In the genomic region with DNA sequence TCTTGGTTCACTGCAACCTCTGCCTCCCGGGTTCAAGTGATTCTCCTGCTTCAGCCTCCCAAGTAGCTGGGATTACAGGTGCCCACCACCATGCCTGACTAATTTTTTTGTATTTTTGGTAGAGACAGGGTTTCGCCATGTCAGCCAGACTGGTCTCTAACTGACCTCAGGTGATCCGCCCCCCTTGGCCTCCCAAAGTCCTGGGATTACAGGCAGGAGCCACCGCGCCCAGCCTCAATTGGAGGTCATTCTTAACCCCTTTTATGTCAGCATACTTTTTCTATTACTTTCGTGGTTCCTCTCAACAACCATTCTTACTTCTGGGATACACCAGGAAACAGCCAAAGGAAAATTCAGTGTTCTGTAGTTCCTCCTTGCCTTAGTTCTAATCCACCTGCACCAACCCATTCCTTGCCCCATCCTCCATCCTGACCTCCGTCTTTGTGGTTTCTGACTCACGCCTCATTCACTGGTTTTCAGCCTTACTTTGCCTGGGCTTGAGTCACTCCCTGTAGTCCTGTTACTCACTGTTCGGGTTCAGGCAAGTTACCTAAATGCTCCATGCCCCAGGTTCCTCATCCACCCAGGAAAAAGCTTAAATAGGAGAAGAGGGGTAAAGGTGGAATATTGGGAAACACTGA, we compare ENCODE assay signal across 9 cellular contexts. TPM values are rescaled to one million over a fixed set of nuclear protein-coding genes. Genes with fewer than 3 reads are reported as not detected.
DNase-seq lines count a peak whose midpoint lies in the region; ATAC-seq and TF ChIP-seq lines count a peak whose summit lies in the region.
"Had no signal": no experiment of that assay in that cellular context is flagged by ENCODE, and none has a peak within 500 bp of the region (broad histone marks: within the 10 kb centered on the region; RNA-seq: fewer than 3 reads in every experiment).

No MANE protein-coding gene starts in this region.

- TF ChIP-seq CTCF in astrocyte of the spinal cord (IDR thresholded peaks at IDR 0.05; ENCODE audit: low read depth, low read length) = no peak
- TF ChIP-seq CTCF in CD4-positive, alpha-beta T cell (IDR thresholded peaks at IDR 0.05) = no peak

- no peaks in the 10 kb centered on the region for H3K36me3 Mint-ChIP-seq in activated CD4-positive, alpha-beta T cell treated with anti-CD3 and anti-CD28 coated beads, Interleukin-2, amount 10 ng/mL, durations not matched to agents 24 days and 14 days (ENCODE audit: low read depth)
- H3K36me3 Mint-ChIP-seq in CD4-positive, alpha-beta T cell (ENCODE audit: low read depth) = no peaks in the 10 kb centered on the region

- H3K9me3 ChIP-seq in Karpas-422 (ENCODE audit: low read length) = no peaks in the 10 kb centered on the region
- no peaks in the 10 kb centered on the region for H3K9me3 ChIP-seq in CD4-positive, alpha-beta T cell (ENCODE audit: control insufficient read depth, low read length)

- no peaks in the 10 kb centered on the region for H3K79me2 ChIP-seq in Karpas-422 (ENCODE audit: low read length)

- H2AFZ ChIP-seq in Karpas-422 (ENCODE audit: low read length) = peak overlapping the region; percentile 63

- POLR2A ChIA-PET in CD4-positive, alpha-beta T cell (lab: Charles Lee) = interaction anchor here (0.6 to 1.4 kb wide), 2 partner anchors 13 kb away, joined by 3 read pairs; a partner anchor contains a TSS

- H3K9ac ChIP-seq in Karpas-422 (ENCODE audit: low read length) = peak overlapping the region; percentile 55

- H3K4me2 ChIP-seq in Karpas-422 (ENCODE audit: low read depth, low read length, poor library complexity, severe bottlenecking) = peak overlapping the region; percentile 74

- no peak overlapping the region for H3K4me3 Mint-ChIP-seq in activated CD4-positive, alpha-beta T cell treated with anti-CD3 and anti-CD28 coated beads, Interleukin-2, amount 10 ng/mL, durations not matched to agents 24 days and 14 days
- H3K4me3 Mint-ChIP-seq in CD4-positive, alpha-beta T cell = no peak overlapping the region

- peaks cover 48% of the 10 kb centered on the region for H3K27me3 Mint-ChIP-seq in activated CD4-positive, alpha-beta T cell treated with anti-CD3 and anti-CD28 coated beads, Interleukin-2, amount 10 ng/mL, durations not matched to agents 24 days and 14 days
- H3K27me3 Mint-ChIP-seq in CD4-positive, alpha-beta T cell = no peaks in the 10 kb centered on the region

- H3K9me2 ChIP-seq in Karpas-422 (replicated peaks; ENCODE audit: insufficient read depth, low read length) = no peaks in the 10 kb centered on the region

- H3K4me3 ChIP-seq in Karpas-422 (ENCODE audit: low read length) (peak overlapping the region; percentile 47), astrocyte of the spinal cord (ENCODE audit: low read depth, low read length) (no peak overlapping the region)

- peaks cover 10% of the 10 kb centered on the region for H3K4me1 Mint-ChIP-seq in activated CD4-positive, alpha-beta T cell treated with anti-CD3 and anti-CD28 coated beads, Interleukin-2, amount 10 ng/mL, durations not matched to agents 24 days and 14 days
- no peaks in the 10 kb centered on the region for H3K4me1 Mint-ChIP-seq in CD4-positive, alpha-beta T cell (ENCODE audit: low read depth)

- CTCF ChIA-PET in CD4-positive, alpha-beta T cell (lab: Charles Lee) = no interaction called here

- H3K27ac ChIP-seq in Karpas-422 (ENCODE audit: low read length) = peak overlapping the region; percentile 74
- H3K27ac ChIP-seq in CD4-positive, alpha-beta T cell (ENCODE audit: low read depth, low read length) = no peak overlapping the region

- intact Hi-C loops in activated CD4-positive, alpha-beta T cell treated with anti-CD3 and anti-CD28 coated beads, Interleukin-2, amount 10 ng/mL, durations not matched to agents 24 days and 14 days (cut with micrococcal nuclease) = no loop called here
- intact Hi-C loops in Right ventricle myocardium superior (cut with DNase I) = no loop called here
- intact Hi-C loops in CD4-positive, alpha-beta T cell (cut with DNase I, micrococcal nuclease) = no loop called here

- H3K4me1 ChIP-seq in Karpas-422 (ENCODE audit: low read length) = peaks cover 41% of the 10 kb centered on the region

- ATAC-seq in Right ventricle myocardium superior (ENCODE audit: poor library complexity) = no peak
- ATAC-seq in CD4-positive, alpha-beta T cell (ENCODE audit: poor library complexity) = no peak

- H3K27ac Mint-ChIP-seq in activated CD4-positive, alpha-beta T cell treated with anti-CD3 and anti-CD28 coated beads, Interleukin-2, amount 10 ng/mL, durations not matched to agents 24 days and 14 days = no peak overlapping the region
- H3K27ac Mint-ChIP-seq in CD4-positive, alpha-beta T cell = no peak overlapping the region

- H3K9me3 Mint-ChIP-seq in activated CD4-positive, alpha-beta T cell treated with anti-CD3 and anti-CD28 coated beads, Interleukin-2, amount 10 ng/mL, durations not matched to agents 24 days and 14 days = no peaks in the 10 kb centered on the region
- H3K9me3 Mint-ChIP-seq in CD4-positive, alpha-beta T cell = no peaks in the 10 kb centered on the region

- no peaks in the 10 kb centered on the region for H3K27me3 ChIP-seq in Karpas-422 (ENCODE audit: low read length)
- no peaks in the 10 kb centered on the region for H3K27me3 ChIP-seq in CD4-positive, alpha-beta T cell (ENCODE audit: control insufficient read depth, insufficient read depth, low read length)

- in situ Hi-C loops in astrocyte of the spinal cord (cut with HindIII; ENCODE audit: low sequenced_read_pairs) = no loop called here

- DNase-seq in activated CD4-positive, alpha-beta T cell treated with anti-CD3 and anti-CD28 coated beads for 48 hours = peak; percentile 61
- DNase-seq in activated CD4-positive, alpha-beta T cell treated with anti-CD3 and anti-CD28 coated beads, Interleukin-2, amount 10 ng/mL, durations not matched to agents 24 days and 14 days = no peak
- DNase-seq in Karpas-422 = no peak
- peak; percentile 92 for DNase-seq in astrocyte of the spinal cord (ENCODE audit: low read depth, low spot score)
- peak; percentile 47 for DNase-seq in stimulated activated CD4-positive, alpha-beta T cell treated with anti-CD3 and anti-CD28 coated beads, Interleukin-4, amount 100 ng/mL, for 24 hours
- no peak for DNase-seq in midbrain (lab: John Stamatoyannopoulos, UW)
- no peak for DNase-seq in Right ventricle myocardium superior
- no peak for DNase-seq in CD4-positive, alpha-beta T cell
- DNase-seq: retina had no signal

- no peaks in the 10 kb centered on the region for H3K36me3 ChIP-seq in Karpas-422 (ENCODE audit: insufficient read depth, low read length)

- H4K20me1 ChIP-seq in Karpas-422 (ENCODE audit: insufficient read depth, low read depth, low read length) = no peaks in the 10 kb centered on the region

RNA-seq across cellular contexts. Expression of a gene that starts 12.9 kb away (rescaled TPM):
- 25.5 and 27.8 TPM in 2 replicates for total RNA-seq in activated CD4-positive, alpha-beta T cell treated with anti-CD3 and anti-CD28 coated beads, Interleukin-2, amount 10 ng/mL, durations not matched to agents 24 days and 14 days
- total RNA-seq in Karpas-422 (2014; rRNA removed; shearing (Covaris generic); ENCODE audit: low replicate concordance) = 16.5 and 32.2 TPM in 2 replicates
- 7.9 TPM for total RNA-seq in Right ventricle myocardium superior
- total RNA-seq in CD4-positive, alpha-beta T cell = 10 to 100 TPM; 50.0 to 52.0 TPM

RNA-seq across cellular contexts. Expression of a gene that starts 29.9 kb away (rescaled TPM):
- total RNA-seq in activated CD4-positive, alpha-beta T cell treated with anti-CD3 and anti-CD28 coated beads, Interleukin-2, amount 10 ng/mL, durations not matched to agents 24 days and 14 days = 29.8 and 32.3 TPM in 2 replicates
- 17.8 and 22.9 TPM in 2 replicates for total RNA-seq in Karpas-422 (2014; rRNA removed; shearing (Covaris generic); ENCODE audit: low replicate concordance)
- 17.8 TPM for total RNA-seq in Right ventricle myocardium superior
- total RNA-seq in CD4-positive, alpha-beta T cell = 10 to 100 TPM; 62.4 to 66.6 TPM

Comparison
In these comparisons a context has a peak if more than half of its experiments do, and no peak if none do; other contexts are left out.
1. DNase-seq: peak in activated CD4-positive, alpha-beta T cell treated with anti-CD3 and anti-CD28 coated beads for 48 hours (single experiment), astrocyte of the spinal cord (single experiment) and stimulated activated CD4-positive, alpha-beta T cell treated with anti-CD3 and anti-CD28 coated beads, Interleukin-4, amount 100 ng/mL, for 24 hours (single experiment); none in activated CD4-positive, alpha-beta T cell treated with anti-CD3 and anti-CD28 coated beads, Interleukin-2, amount 10 ng/mL, durations not matched to agents 24 days and 14 days (single experiment), Karpas-422 (single experiment), midbrain (single experiment), Right ventricle myocardium superior (single experiment) and CD4-positive, alpha-beta T cell (0 of 10).